29 cellular contexts compared by ENCODE assay signal in genomic region chr14:93643127-93643526, GRCh38.
"Had no signal": no experiment of that assay in that cellular context is flagged by ENCODE, and none has a peak within 500 bp of the region (broad histone marks: within the 10 kb centered on the region; RNA-seq: fewer than 3 reads in every experiment).

No MANE protein-coding gene starts in this region.

- H3K4me3 Mint-ChIP-seq: activated B cell treated with CpG ODN at 0.5 μM for 24 hours; activated CD8-positive, alpha-beta T cell treated with anti-CD3 and anti-CD28 coated beads for 36 hours; activated naive CD8-positive, alpha-beta T cell; central memory CD8-positive, alpha-beta T cell; dendritic cell treated with granulocyte-macrophage colony-stimulating factor and Interleukin-4, amounts not matched to agents 40 ng/mL and 50 ng/mL, for 4 days; endodermal cell; T-helper 17 cell; T-helper 2 cell treated with Interferon-gamma antibody and Interleukin-4, amounts not matched to agents 5 μg/mL and 100 μg/mL, for 36 hours had no signal

- ATAC-seq: activated CD4-positive, CD25-positive, alpha-beta regulatory T cell treated with anti-CD3 and anti-CD28 coated beads, Interleukin-2, amount 50 U/mL, for 24 hours; activated CD8-positive, alpha-beta T cell treated with anti-CD3 and anti-CD28 coated beads for 36 hours; esophagus mucosa; T-helper 17 cell had no signal

- H3K36me3 ChIP-seq: brain microvascular endothelial cell had no signal

- H3K27ac Mint-ChIP-seq: activated B cell treated with CpG ODN at 0.5 μM for 24 hours; activated CD8-positive, alpha-beta T cell treated with anti-CD3 and anti-CD28 coated beads for 36 hours; activated naive CD8-positive, alpha-beta T cell; dendritic cell treated with granulocyte-macrophage colony-stimulating factor and Interleukin-4, amounts not matched to agents 40 ng/mL and 50 ng/mL, for 4 days; endodermal cell; T-helper 17 cell; T-helper 2 cell treated with Interferon-gamma antibody and Interleukin-4, amounts not matched to agents 5 μg/mL and 100 μg/mL, for 36 hours had no signal

- H3K4me1 Mint-ChIP-seq: activated B cell treated with CpG ODN at 0.5 μM for 24 hours; central memory CD8-positive, alpha-beta T cell; T-helper 17 cell had no signal

- DNase-seq: activated B cell treated with CpG ODN at 0.5 μM for 24 hours; activated CD4-positive, alpha-beta T cell treated with anti-CD3 and anti-CD28 coated beads for 48 hours; activated CD4-positive, alpha-beta T cell treated with anti-CD3 and anti-CD28 coated beads, Interleukin-2, amount 50 U/mL, for 1 hour; activated CD4-positive, alpha-beta T cell treated with anti-CD3 and anti-CD28 coated beads, Interleukin-2, amount 50 U/mL, for 48 hours; activated CD8-positive, alpha-beta memory T cell treated with anti-CD3 and anti-CD28 coated beads for 24 hours; activated CD8-positive, alpha-beta T cell treated with anti-CD3 and anti-CD28 coated beads for 36 hours; activated effector memory CD4-positive, alpha-beta T cell treated with Interleukin-2 at 50 U/mL for 16 hours; activated gamma-delta T cell treated with Interleukin-2 at 50 U/mL for 16 hours; activated naive CD4-positive, alpha-beta T cell treated with anti-CD3 and anti-CD28 coated beads, Interleukin-2, amount 50 U/mL, for 16 hours; activated naive CD4-positive, alpha-beta T cell treated with Interleukin-2 at 50 U/mL for 16 hours; activated T-cell treated with anti-CD3 and anti-CD28 coated beads, Interleukin-2, amount 50 U/mL, for 48 hours; amniotic stem cell; anterior cingulate cortex; brain microvascular endothelial cell; dorsolateral prefrontal cortex; effector memory CD4-positive, alpha-beta T cell; endodermal cell; foreskin fibroblast; head of caudate nucleus; T-helper 17 cell; T1000; WERI-Rb-1 had no signal

- H3K36me3 Mint-ChIP-seq: activated naive CD8-positive, alpha-beta T cell had no signal

- H3K9me3 Mint-ChIP-seq: central memory CD8-positive, alpha-beta T cell; dendritic cell treated with granulocyte-macrophage colony-stimulating factor and Interleukin-4, amounts not matched to agents 40 ng/mL and 50 ng/mL, for 4 days; T-helper 2 cell treated with Interferon-gamma antibody and Interleukin-4, amounts not matched to agents 5 μg/mL and 100 μg/mL, for 36 hours had no signal

- H3K27ac ChIP-seq: brain microvascular endothelial cell, coronary artery, dorsolateral prefrontal cortex, WERI-Rb-1 had no signal

- H3K27me3 ChIP-seq: brain microvascular endothelial cell, dorsolateral prefrontal cortex had no signal

- H3K4me3 ChIP-seq: coronary artery, dorsolateral prefrontal cortex had no signal
